In genomic region chr17:64787255-64787920, GRCh38 we compare ENCODE assay signal across 24 cellular contexts.
DNase-seq lines count a peak whose midpoint lies in the region; ATAC-seq, FAIRE-seq and TF ChIP-seq lines count a peak whose summit lies in the region.
"Had no signal": no experiment of that assay in that cellular context is flagged by ENCODE, and none has a peak within 500 bp of the region (broad histone marks: within the 10 kb centered on the region; RNA-seq: fewer than 3 reads in every experiment).

No MANE protein-coding gene starts in this region.

- ATAC-seq in activated T-cell treated with anti-CD3 and anti-CD28 coated beads, Interleukin-2, amount 50 U/mL, for 4 hours: no peak
- ATAC-seq in right cardiac atrium (no peak), GM21367 (IDR thresholded peaks at IDR 0.05; ENCODE audit: unreplicated experiment) (no peak)
- ATAC-seq: A549, natural killer cell had no signal

- no peak overlapping the region for H3K4me3 Mint-ChIP-seq in activated T-cell treated with anti-CD3 and anti-CD28 coated beads, Interleukin-2, amount 50 U/mL, for 24 hours
- no peak overlapping the region for H3K4me3 Mint-ChIP-seq in activated T-cell treated with anti-CD3 and anti-CD28 coated beads, Interleukin-2, amount 50 U/mL, for 4 hours
- H3K4me3 Mint-ChIP-seq: memory B cell, natural killer cell had no signal

- peaks cover 46% of the 10 kb centered on the region for H3K36me3 Mint-ChIP-seq in activated T-cell treated with anti-CD3 and anti-CD28 coated beads, Interleukin-2, amount 50 U/mL, for 24 hours (ENCODE audit: low read depth)
- peaks cover 12% of the 10 kb centered on the region for H3K36me3 Mint-ChIP-seq in activated T-cell treated with anti-CD3 and anti-CD28 coated beads, Interleukin-2, amount 50 U/mL, for 4 hours (ENCODE audit: insufficient read depth)
- H3K36me3 Mint-ChIP-seq: natural killer cell had no signal

- no peak overlapping the region for H2AFZ ChIP-seq in keratinocyte (ENCODE audit: control insufficient read depth, low read length)
- H2AFZ ChIP-seq: parathyroid adenoma had no signal

- H3K4me1 ChIP-seq in keratinocyte (ENCODE audit: control insufficient read depth, extremely low read depth, insufficient read depth, low read length) (peaks cover 23% of the 10 kb centered on the region), small intestine (ENCODE audit: control insufficient read depth in 2 of 2, insufficient read depth in 1 of 2, low read depth in 1 of 2, low read length in 1 of 2) (peaks cover 0 to 3% of the 10 kb centered on the region in 2 donors), right cardiac atrium (ENCODE audit: control insufficient read depth, insufficient read depth, low read length) (no peaks in the 10 kb centered on the region)
- H3K4me1 ChIP-seq: A549, parathyroid adenoma had no signal

- WGBS in small intestine, 3 donors: 25 to 63% (median 54%) methylated on average over 11 of the region's 11 CpGs
- WGBS in right cardiac atrium: 89% methylated on average over 11 of the region's 11 CpGs

- H3K27ac Mint-ChIP-seq in activated T-cell treated with anti-CD3 and anti-CD28 coated beads, Interleukin-2, amount 50 U/mL, for 24 hours: peak overlapping the region; percentile 55
- H3K27ac Mint-ChIP-seq: memory B cell, natural killer cell had no signal

- peaks cover 5 to 16% of the 10 kb centered on the region in 2 experiments for H3K36me3 ChIP-seq in keratinocyte (ENCODE audit: control insufficient read depth in 2 of 2, extremely low read depth in 1 of 2, insufficient read depth in 2 of 2, low read length in 2 of 2)
- peaks cover 4 to 6% of the 10 kb centered on the region in 2 donors for H3K36me3 ChIP-seq in small intestine (ENCODE audit: control insufficient read depth in 2 of 2, insufficient read depth in 2 of 2, low read length in 2 of 2)

- no peaks in the 10 kb centered on the region for H3K9me1 ChIP-seq in keratinocyte (ENCODE audit: control insufficient read depth, extremely low read depth, insufficient read depth, low read length)

- no peak for TF ChIP-seq CTCF in keratinocyte (optimal IDR thresholded peaks at IDR 0.05 in 1 of 3, IDR thresholded peaks at IDR 0.05 in 1 of 3, conservative IDR thresholded peaks at IDR 0.05 in 1 of 3; ENCODE audit: extremely low read depth in 1 of 3, insufficient read depth in 2 of 3, low read length in 3 of 3)

- FAIRE-seq in keratinocyte (lab: Jason Lieb, UNC) (no peak), small intestine (lab: Jason Lieb, UNC) (no peak)
- FAIRE-seq: A549, GM19239, H54, islet of Langerhans had no signal

- no peaks in the 10 kb centered on the region for H4K20me1 ChIP-seq in keratinocyte (ENCODE audit: control insufficient read depth, extremely low read depth, insufficient read depth, low read length)

- peaks cover 13% of the 10 kb centered on the region for H3K4me1 Mint-ChIP-seq in activated T-cell treated with anti-CD3 and anti-CD28 coated beads, Interleukin-2, amount 50 U/mL, for 24 hours (ENCODE audit: low read depth)
- H3K4me1 Mint-ChIP-seq in activated T-cell treated with anti-CD3 and anti-CD28 coated beads, Interleukin-2, amount 50 U/mL, for 4 hours (ENCODE audit: low read depth): peaks cover 11% of the 10 kb centered on the region
- H3K4me1 Mint-ChIP-seq: memory B cell had no signal

- no peaks in the 10 kb centered on the region for H3K79me2 ChIP-seq in keratinocyte (ENCODE audit: control insufficient read depth, insufficient read depth, low read length)
- H3K79me2 ChIP-seq: parathyroid adenoma had no signal

- no peaks in the 10 kb centered on the region for H3K9me3 Mint-ChIP-seq in activated T-cell treated with anti-CD3 and anti-CD28 coated beads, Interleukin-2, amount 50 U/mL, for 24 hours
- H3K9me3 Mint-ChIP-seq in activated T-cell treated with anti-CD3 and anti-CD28 coated beads, Interleukin-2, amount 50 U/mL, for 4 hours: no peaks in the 10 kb centered on the region
- H3K9me3 Mint-ChIP-seq: memory B cell, natural killer cell had no signal

- no peak overlapping the region for H3K9ac ChIP-seq in keratinocyte (ENCODE audit: control insufficient read depth, extremely low read depth, insufficient read depth, low read length)
- H3K9ac ChIP-seq: parathyroid adenoma had no signal

- dilution Hi-C loops in keratinocyte (cut with MboI; ENCODE audit: extremely low pct_ligation_motif_present, low sequenced_read_pairs): no loop called here

- no peaks in the 10 kb centered on the region for H3K27me3 Mint-ChIP-seq in activated T-cell treated with anti-CD3 and anti-CD28 coated beads, Interleukin-2, amount 50 U/mL, for 24 hours
- H3K27me3 Mint-ChIP-seq in activated T-cell treated with anti-CD3 and anti-CD28 coated beads, Interleukin-2, amount 50 U/mL, for 4 hours (ENCODE audit: low read depth): no peaks in the 10 kb centered on the region
- H3K27me3 Mint-ChIP-seq: memory B cell had no signal

- intact Hi-C loops in right cardiac atrium (cut with DNase I): no loop called here

- DNase-seq in activated T-cell treated with anti-CD3 and anti-CD28 coated beads, Interleukin-2, amount 50 U/mL, for 24 hours: peak; percentile 6
- DNase-seq in activated T-cell treated with anti-CD3 and anti-CD28 coated beads, Interleukin-2, amount 50 U/mL, for 4 hours: no peak
- DNase-seq in SW480 (ENCODE audit: low spot score) (peak; percentile 22), keratinocyte (ENCODE audit: low read depth, low spot score) (no peak), small intestine (peak; percentile 97), epidermal melanocyte (ENCODE audit: insufficient read length, low spot score) (no peak), right cardiac atrium (no peak)
- DNase-seq: activated CD4-positive, CD25-positive, alpha-beta regulatory T cell; C1 segment of cervical spinal cord; central memory CD4-positive, alpha-beta T cell; GDM1; natural killer cell; NCI-H146; NCI-H2171 treated with DMSO at 0.1 percent for 48 hours; NCI-H748 treated with DMSO at 0.1 percent for 48 hours; stimulated activated CD4-positive, alpha-beta T cell treated with anti-CD3 and anti-CD28 coated beads, Interleukin-4, amount 100 ng/mL, for 1 hour had no signal

- H3K27ac ChIP-seq in keratinocyte (ENCODE audit: control insufficient read depth, insufficient read depth, low read length): no peak overlapping the region
- peak overlapping the region; percentile 66 to 71 for H3K27ac ChIP-seq in small intestine (ENCODE audit: low read depth in 1 of 2, low read length in 1 of 2)
- no peak overlapping the region for H3K27ac ChIP-seq in right cardiac atrium (ENCODE audit: low read length)
- H3K27ac ChIP-seq: A549, parathyroid adenoma had no signal

- H3K9me3 ChIP-seq in keratinocyte (ENCODE audit: control insufficient read depth, low read depth, low read length) (no peaks in the 10 kb centered on the region), small intestine (ENCODE audit: control insufficient read depth, low read depth) (no peaks in the 10 kb centered on the region), right cardiac atrium (ENCODE audit: control insufficient read depth, low read length) (no peaks in the 10 kb centered on the region)
- H3K9me3 ChIP-seq: A549 had no signal

- H3K4me2 ChIP-seq in keratinocyte (ENCODE audit: control insufficient read depth, extremely low read depth, insufficient read depth, low read depth, low read length): peak overlapping the region; percentile 9
- H3K4me2 ChIP-seq: A549, smooth muscle cell had no signal

- H3K4me3 ChIP-seq in keratinocyte (ENCODE audit: control insufficient read depth in 2 of 3, extremely low read depth in 1 of 3, insufficient read depth in 2 of 3, low read depth in 1 of 3, low read length in 3 of 3): peak overlapping the region in 2 of 3 experiments; percentile 3 to 21
- no peak overlapping the region for H3K4me3 ChIP-seq in small intestine (ENCODE audit: low read depth in 1 of 2, low read length in 2 of 2)
- H3K4me3 ChIP-seq in right cardiac atrium (ENCODE audit: low read length): no peak overlapping the region
- H3K4me3 ChIP-seq: A549, smooth muscle cell had no signal

- H3K27me3 ChIP-seq in keratinocyte (ENCODE audit: control insufficient read depth, extremely low read depth, insufficient read depth, low read length) (no peaks in the 10 kb centered on the region), small intestine (ENCODE audit: control insufficient read depth in 2 of 2, insufficient read depth in 2 of 2, low read length in 2 of 2) (no peaks in the 10 kb centered on the region), right cardiac atrium (ENCODE audit: control insufficient read depth, insufficient read depth) (no peaks in the 10 kb centered on the region)

Comparison
In these comparisons a context has a peak if more than half of its experiments do, and no peak if none do; other contexts are left out.
1. DNase-seq: peak in activated T-cell treated with anti-CD3 and anti-CD28 coated beads, Interleukin-2, amount 50 U/mL, for 24 hours (single experiment), SW480 (single experiment) and small intestine (single experiment); none in activated T-cell treated with anti-CD3 and anti-CD28 coated beads, Interleukin-2, amount 50 U/mL, for 4 hours (single experiment), keratinocyte (single experiment), epidermal melanocyte (single experiment) and right cardiac atrium (0 of 3).
2. H3K27ac ChIP-seq: peak in small intestine (2 of 2); none in keratinocyte (single experiment) and right cardiac atrium (single experiment).
3. H3K4me3 ChIP-seq: peak in keratinocyte (2 of 3); none in small intestine (0 of 2) and right cardiac atrium (single experiment).